In the genomic region with DNA sequence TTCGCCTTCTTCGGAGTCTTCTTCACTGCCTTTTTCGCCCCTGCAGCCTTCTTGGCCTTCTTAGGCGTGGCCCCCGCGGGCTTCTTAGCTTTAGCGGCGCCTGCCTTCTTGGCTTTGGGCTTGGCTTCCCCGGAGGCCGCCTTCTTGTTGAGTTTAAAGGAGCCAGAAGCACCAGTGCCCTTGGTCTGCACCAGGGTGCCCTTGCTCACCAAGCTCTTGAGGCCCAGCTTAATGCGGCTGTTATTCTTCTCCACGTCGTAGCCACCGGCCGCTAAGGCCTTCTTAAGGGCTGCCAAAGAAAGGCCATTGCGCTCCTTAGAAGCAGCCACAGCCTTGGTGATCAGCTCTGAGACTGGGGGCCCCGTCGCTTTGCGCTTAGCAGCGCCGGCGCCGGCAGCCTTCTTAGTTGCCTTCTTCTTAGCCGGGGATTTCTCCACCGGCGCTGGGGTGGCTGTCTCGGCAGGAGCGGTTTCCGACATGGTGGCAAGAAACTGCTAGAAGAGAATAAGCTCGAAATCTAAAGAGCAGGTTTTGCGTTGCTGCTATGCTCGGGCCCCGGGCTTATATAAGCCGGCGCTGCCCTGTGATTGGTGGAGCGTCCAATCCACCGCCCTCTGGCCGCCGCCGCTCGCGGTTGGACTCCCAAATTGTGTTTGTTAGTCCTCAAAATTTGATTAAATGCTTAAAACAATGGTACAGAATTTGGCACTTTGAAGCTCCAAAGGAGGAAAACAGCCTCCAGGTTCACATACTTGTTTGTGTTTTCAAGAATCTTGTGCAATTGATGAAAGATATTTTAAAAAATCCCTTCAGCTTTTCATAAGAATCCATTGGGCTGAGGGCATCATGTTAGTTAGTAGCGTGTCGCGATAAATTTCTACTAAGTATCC, we compare ENCODE assay signal across 1 cellular context.
TF ChIP-seq lines count a peak whose summit lies in the region.

No MANE protein-coding gene starts in this region.

TF ChIP-seq in HepG2, 621 proteins besides CTCF, POLR2A, EP300 and RAD21 (continued from another document):
- TF ChIP-seq SIN3A (IDR thresholded peaks at IDR 0.05; ENCODE audit: borderline replicate concordance, low read depth, low read length) (0 out of 2 replicates have a peak, but pooled peaks have one; percentile 22), MATR3 (CRISPR knock-in tag; IDR thresholded peaks at IDR 0.05) (no peak), ZSCAN20 (CRISPR knock-in tag; IDR thresholded peaks at IDR 0.05; ENCODE audit: borderline replicate concordance) (peak; percentile 57; the same call in 1 of the 2 replicates), ZFX (CRISPR knock-in tag; IDR thresholded peaks at IDR 0.05; ENCODE audit: low read depth) (peak; percentile 50; the same call in 1 of the 2 replicates), HOXA7 (CRISPR knock-in tag; IDR thresholded peaks at IDR 0.05) (no peak), NFYC (CRISPR knock-in tag; IDR thresholded peaks at IDR 0.05) (peak; percentile 76), ARID2 (CRISPR knock-in tag; IDR thresholded peaks at IDR 0.05; ENCODE audit: borderline replicate concordance) (peak; percentile 49; the same call in 1 of the 2 replicates), MXD3 (CRISPR knock-in tag; IDR thresholded peaks at IDR 0.05) (no peak), POLR2G (IDR thresholded peaks at IDR 0.05; ENCODE audit: low read depth, low read length) (peak; percentile 72), SOX13 (IDR thresholded peaks at IDR 0.05) (no peak), SOX13 (CRISPR knock-in tag; conservative IDR thresholded peaks at IDR 0.05 in 1 of 2, IDR thresholded peaks at IDR 0.05 in 1 of 2) (no peak), ZNF547 (CRISPR knock-in tag; IDR thresholded peaks at IDR 0.05) (no peak), ASH2L (IDR thresholded peaks at IDR 0.05; ENCODE audit: insufficient read length, low read depth, low read length) (peak; percentile 50), MED8 (CRISPR knock-in tag; IDR thresholded peaks at IDR 0.05; ENCODE audit: insufficient replicate concordance) (no peak), SRF (IDR thresholded peaks at IDR 0.05; ENCODE audit: low read depth, low read length) (no peak)
- TF ChIP-seq, protein P1, sequence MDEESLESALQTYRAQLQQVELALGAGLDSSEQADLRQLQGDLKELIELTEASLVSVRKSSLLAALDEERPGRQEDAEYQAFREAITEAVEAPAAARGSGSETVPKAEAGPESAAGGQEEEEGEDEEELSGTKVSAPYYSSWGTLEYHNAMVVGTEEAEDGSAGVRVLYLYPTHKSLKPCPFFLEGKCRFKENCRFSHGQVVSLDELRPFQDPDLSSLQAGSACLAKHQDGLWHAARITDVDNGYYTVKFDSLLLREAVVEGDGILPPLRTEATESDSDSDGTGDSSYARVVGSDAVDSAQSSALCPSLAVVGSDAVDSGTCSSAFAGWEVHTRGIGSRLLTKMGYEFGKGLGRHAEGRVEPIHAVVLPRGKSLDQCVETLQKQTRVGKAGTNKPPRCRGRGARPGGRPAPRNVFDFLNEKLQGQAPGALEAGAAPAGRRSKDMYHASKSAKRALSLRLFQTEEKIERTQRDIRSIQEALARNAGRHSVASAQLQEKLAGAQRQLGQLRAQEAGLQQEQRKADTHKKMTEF (CRISPR knock-in tag; IDR thresholded peaks at IDR 0.05): peak; percentile 14; the same call in 1 of the 2 replicates
- TF ChIP-seq, protein P2, sequence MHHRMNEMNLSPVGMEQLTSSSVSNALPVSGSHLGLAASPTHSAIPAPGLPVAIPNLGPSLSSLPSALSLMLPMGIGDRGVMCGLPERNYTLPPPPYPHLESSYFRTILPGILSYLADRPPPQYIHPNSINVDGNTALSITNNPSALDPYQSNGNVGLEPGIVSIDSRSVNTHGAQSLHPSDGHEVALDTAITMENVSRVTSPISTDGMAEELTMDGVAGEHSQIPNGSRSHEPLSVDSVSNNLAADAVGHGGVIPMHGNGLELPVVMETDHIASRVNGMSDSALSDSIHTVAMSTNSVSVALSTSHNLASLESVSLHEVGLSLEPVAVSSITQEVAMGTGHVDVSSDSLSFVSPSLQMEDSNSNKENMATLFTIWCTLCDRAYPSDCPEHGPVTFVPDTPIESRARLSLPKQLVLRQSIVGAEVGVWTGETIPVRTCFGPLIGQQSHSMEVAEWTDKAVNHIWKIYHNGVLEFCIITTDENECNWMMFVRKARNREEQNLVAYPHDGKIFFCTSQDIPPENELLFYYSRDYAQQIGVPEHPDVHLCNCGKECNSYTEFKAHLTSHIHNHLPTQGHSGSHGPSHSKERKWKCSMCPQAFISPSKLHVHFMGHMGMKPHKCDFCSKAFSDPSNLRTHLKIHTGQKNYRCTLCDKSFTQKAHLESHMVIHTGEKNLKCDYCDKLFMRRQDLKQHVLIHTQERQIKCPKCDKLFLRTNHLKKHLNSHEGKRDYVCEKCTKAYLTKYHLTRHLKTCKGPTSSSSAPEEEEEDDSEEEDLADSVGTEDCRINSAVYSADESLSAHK (CRISPR knock-in tag; IDR thresholded peaks at IDR 0.05; ENCODE audit: borderline replicate concordance): no peak
- TF ChIP-seq, protein P3, sequence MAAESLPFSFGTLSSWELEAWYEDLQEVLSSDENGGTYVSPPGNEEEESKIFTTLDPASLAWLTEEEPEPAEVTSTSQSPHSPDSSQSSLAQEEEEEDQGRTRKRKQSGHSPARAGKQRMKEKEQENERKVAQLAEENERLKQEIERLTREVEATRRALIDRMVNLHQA (CRISPR knock-in tag; IDR thresholded peaks at IDR 0.05): no peak
- TF ChIP-seq, protein P4, sequence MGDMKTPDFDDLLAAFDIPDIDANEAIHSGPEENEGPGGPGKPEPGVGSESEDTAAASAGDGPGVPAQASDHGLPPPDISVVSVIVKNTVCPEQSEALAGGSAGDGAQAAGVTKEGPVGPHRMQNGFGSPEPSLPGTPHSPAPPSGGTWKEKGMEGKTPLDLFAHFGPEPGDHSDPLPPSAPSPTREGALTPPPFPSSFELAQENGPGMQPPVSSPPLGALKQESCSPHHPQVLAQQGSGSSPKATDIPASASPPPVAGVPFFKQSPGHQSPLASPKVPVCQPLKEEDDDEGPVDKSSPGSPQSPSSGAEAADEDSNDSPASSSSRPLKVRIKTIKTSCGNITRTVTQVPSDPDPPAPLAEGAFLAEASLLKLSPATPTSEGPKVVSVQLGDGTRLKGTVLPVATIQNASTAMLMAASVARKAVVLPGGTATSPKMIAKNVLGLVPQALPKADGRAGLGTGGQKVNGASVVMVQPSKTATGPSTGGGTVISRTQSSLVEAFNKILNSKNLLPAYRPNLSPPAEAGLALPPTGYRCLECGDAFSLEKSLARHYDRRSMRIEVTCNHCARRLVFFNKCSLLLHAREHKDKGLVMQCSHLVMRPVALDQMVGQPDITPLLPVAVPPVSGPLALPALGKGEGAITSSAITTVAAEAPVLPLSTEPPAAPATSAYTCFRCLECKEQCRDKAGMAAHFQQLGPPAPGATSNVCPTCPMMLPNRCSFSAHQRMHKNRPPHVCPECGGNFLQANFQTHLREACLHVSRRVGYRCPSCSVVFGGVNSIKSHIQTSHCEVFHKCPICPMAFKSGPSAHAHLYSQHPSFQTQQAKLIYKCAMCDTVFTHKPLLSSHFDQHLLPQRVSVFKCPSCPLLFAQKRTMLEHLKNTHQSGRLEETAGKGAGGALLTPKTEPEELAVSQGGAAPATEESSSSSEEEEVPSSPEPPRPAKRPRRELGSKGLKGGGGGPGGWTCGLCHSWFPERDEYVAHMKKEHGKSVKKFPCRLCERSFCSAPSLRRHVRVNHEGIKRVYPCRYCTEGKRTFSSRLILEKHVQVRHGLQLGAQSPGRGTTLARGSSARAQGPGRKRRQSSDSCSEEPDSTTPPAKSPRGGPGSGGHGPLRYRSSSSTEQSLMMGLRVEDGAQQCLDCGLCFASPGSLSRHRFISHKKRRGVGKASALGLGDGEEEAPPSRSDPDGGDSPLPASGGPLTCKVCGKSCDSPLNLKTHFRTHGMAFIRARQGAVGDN (CRISPR knock-in tag; IDR thresholded peaks at IDR 0.05): peak; percentile 72
- TF ChIP-seq, protein P5, sequence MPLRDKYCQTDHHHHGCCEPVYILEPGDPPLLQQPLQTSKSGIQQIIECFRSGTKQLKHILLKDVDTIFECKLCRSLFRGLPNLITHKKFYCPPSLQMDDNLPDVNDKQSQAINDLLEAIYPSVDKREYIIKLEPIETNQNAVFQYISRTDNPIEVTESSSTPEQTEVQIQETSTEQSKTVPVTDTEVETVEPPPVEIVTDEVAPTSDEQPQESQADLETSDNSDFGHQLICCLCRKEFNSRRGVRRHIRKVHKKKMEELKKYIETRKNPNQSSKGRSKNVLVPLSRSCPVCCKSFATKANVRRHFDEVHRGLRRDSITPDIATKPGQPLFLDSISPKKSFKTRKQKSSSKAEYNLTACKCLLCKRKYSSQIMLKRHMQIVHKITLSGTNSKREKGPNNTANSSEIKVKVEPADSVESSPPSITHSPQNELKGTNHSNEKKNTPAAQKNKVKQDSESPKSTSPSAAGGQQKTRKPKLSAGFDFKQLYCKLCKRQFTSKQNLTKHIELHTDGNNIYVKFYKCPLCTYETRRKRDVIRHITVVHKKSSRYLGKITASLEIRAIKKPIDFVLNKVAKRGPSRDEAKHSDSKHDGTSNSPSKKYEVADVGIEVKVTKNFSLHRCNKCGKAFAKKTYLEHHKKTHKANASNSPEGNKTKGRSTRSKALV (CRISPR knock-in tag; IDR thresholded peaks at IDR 0.05): no peak
- TF ChIP-seq, protein P6, sequence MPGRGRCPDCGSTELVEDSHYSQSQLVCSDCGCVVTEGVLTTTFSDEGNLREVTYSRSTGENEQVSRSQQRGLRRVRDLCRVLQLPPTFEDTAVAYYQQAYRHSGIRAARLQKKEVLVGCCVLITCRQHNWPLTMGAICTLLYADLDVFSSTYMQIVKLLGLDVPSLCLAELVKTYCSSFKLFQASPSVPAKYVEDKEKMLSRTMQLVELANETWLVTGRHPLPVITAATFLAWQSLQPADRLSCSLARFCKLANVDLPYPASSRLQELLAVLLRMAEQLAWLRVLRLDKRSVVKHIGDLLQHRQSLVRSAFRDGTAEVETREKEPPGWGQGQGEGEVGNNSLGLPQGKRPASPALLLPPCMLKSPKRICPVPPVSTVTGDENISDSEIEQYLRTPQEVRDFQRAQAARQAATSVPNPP (CRISPR knock-in tag; IDR thresholded peaks at IDR 0.05): no peak
